8 cellular contexts compared by ENCODE assay signal in genomic region chr9:97012617-97013016, GRCh38. TPM values are rescaled to one million over a fixed set of nuclear protein-coding genes. Genes with fewer than 3 reads are reported as not detected.
DNase-seq lines count a peak whose midpoint lies in the region; ATAC-seq, FAIRE-seq and TF ChIP-seq lines count a peak whose summit lies in the region.
"Not testable (repeated sequence)": the region's sequence is repeated elsewhere in the genome, so short reads cannot be mapped to it uniquely, and the experiment has no call there.

No MANE protein-coding gene starts in this region.

- H3K9ac ChIP-seq in duodenal mucosa (ENCODE audit: low read depth in 1 of 2, low read length in 2 of 2) = not testable (repeated sequence)
- H3K9ac ChIP-seq in keratinocyte (ENCODE audit: control insufficient read depth, extremely low read depth, insufficient read depth, low read length) = peak overlapping the region; percentile 59

- DNase-seq in AG10803 (ENCODE audit: low read depth); keratinocyte (ENCODE audit: low read depth, low spot score): not testable (repeated sequence)
- peak; percentile 8 for DNase-seq in LHCN-M2 (ENCODE audit: low read depth)
- DNase-seq in activated CD4-positive, alpha-beta T cell treated with anti-CD3 and anti-CD28 coated beads for 48 hours = peak; percentile 8
- DNase-seq in renal cortical epithelial cell (ENCODE audit: low read depth) = peak; percentile 7

- not testable (repeated sequence) for H3K27ac ChIP-seq in duodenal mucosa (ENCODE audit: low read depth, low read length)
- peak overlapping the region; percentile 63 for H3K27ac ChIP-seq in keratinocyte (ENCODE audit: control insufficient read depth, insufficient read depth, low read length)

- ATAC-seq in GM19025 (IDR thresholded peaks at IDR 0.05; ENCODE audit: low read depth, unreplicated experiment) (peak; percentile 58), HG02840 (IDR thresholded peaks at IDR 0.05; ENCODE audit: low FRiP score, unreplicated experiment) (peak; percentile 60)

- peak overlapping the region; percentile 56 for H3K4me2 ChIP-seq in keratinocyte (ENCODE audit: control insufficient read depth, extremely low read depth, insufficient read depth, low read depth, low read length)

- not testable (repeated sequence) for H3K27me3 ChIP-seq in duodenal mucosa (ENCODE audit: control insufficient read depth in 1 of 2, insufficient read depth in 2 of 2, low read length in 2 of 2); keratinocyte (ENCODE audit: control insufficient read depth, extremely low read depth, insufficient read depth, low read length)

- H3K36me3 ChIP-seq in duodenal mucosa (ENCODE audit: control insufficient read depth in 1 of 2, insufficient read depth in 2 of 2, low read length in 2 of 2); keratinocyte (ENCODE audit: control insufficient read depth in 2 of 2, extremely low read depth in 1 of 2, insufficient read depth in 2 of 2, low read length in 2 of 2): not testable (repeated sequence)

- H2AFZ ChIP-seq in keratinocyte (ENCODE audit: control insufficient read depth, low read length) = not testable (repeated sequence)

- not testable (repeated sequence) for TF ChIP-seq CTCF in AG10803 (conservative IDR thresholded peaks at IDR 0.05; ENCODE audit: low read length); keratinocyte (optimal IDR thresholded peaks at IDR 0.05 in 1 of 3, IDR thresholded peaks at IDR 0.05 in 1 of 3, conservative IDR thresholded peaks at IDR 0.05 in 1 of 3; ENCODE audit: extremely low read depth in 1 of 3, insufficient read depth in 2 of 3, low read length in 3 of 3)

- not testable (repeated sequence) for H3K9me3 ChIP-seq in duodenal mucosa (ENCODE audit: control insufficient read depth in 1 of 2, low read length in 2 of 2); keratinocyte (ENCODE audit: control insufficient read depth, low read depth, low read length)

- H4K20me1 ChIP-seq in keratinocyte (ENCODE audit: control insufficient read depth, extremely low read depth, insufficient read depth, low read length) = not testable (repeated sequence)

- peak; percentile 77 for FAIRE-seq in keratinocyte (lab: Jason Lieb, UNC)

- H3K9me1 ChIP-seq in keratinocyte (ENCODE audit: control insufficient read depth, extremely low read depth, insufficient read depth, low read length) = not testable (repeated sequence)

- dilution Hi-C loops in keratinocyte (cut with MboI; ENCODE audit: extremely low pct_ligation_motif_present, low sequenced_read_pairs) = not testable (repeated sequence)

- H3K4me1 ChIP-seq in duodenal mucosa (ENCODE audit: control insufficient read depth in 1 of 2, insufficient read depth in 2 of 2, low read length in 2 of 2); keratinocyte (ENCODE audit: control insufficient read depth, extremely low read depth, insufficient read depth, low read length): not testable (repeated sequence)

- H3K4me3 ChIP-seq in AG10803 (ENCODE audit: low read length) = peak overlapping the region; percentile 61
- peak overlapping the region; percentile 49 to 68 for H3K4me3 ChIP-seq in duodenal mucosa (ENCODE audit: low read depth in 1 of 2, low read length in 2 of 2)
- H3K4me3 ChIP-seq in keratinocyte (ENCODE audit: control insufficient read depth in 2 of 3, extremely low read depth in 1 of 3, insufficient read depth in 2 of 3, low read depth in 1 of 3, low read length in 3 of 3) = peak overlapping the region; percentile 49 to 72 (median 67)

- peaks cover 32% of the 10 kb centered on the region for H3K79me2 ChIP-seq in keratinocyte (ENCODE audit: control insufficient read depth, insufficient read depth, low read length)

RNA-seq across cellular contexts. Expression of gene CTSV, which starts 26.3 kb away (rescaled TPM):
- 8.1 and 12.2 TPM in 2 replicates for total RNA-seq in LHCN-M2 (2014; rRNA removed)
- polyA plus RNA-seq in LHCN-M2 (2012) = 5.0 TPM
- 101 to 190 TPM (median 109 TPM) in 3 replicates for polyA plus RNA-seq in keratinocyte
- 601 TPM for polyA plus RNA-seq in keratinocyte (2011; ENCODE audit: low read depth)
- polyA plus RNA-seq in keratinocyte (2011; cell fraction: cytosol; rRNA removed) = 30.6 and 48.2 TPM in 2 replicates
- 200 and 342 TPM in 2 replicates for polyA plus RNA-seq in keratinocyte (2011; cell fraction: nucleus; rRNA removed)
- 91.5 and 524 TPM in 2 replicates for polyA plus RNA-seq in keratinocyte (2012; ENCODE audit: low replicate concordance)
- polyA minus RNA-seq in keratinocyte = 19.3 to 81.7 TPM (median 44.3 TPM) in 3 replicates
- polyA minus RNA-seq in keratinocyte (2011; cell fraction: cytosol; rRNA and poly(A)+ RNA removed) = 20.3 TPM
- polyA minus RNA-seq in keratinocyte (2011; cell fraction: nucleus; rRNA and poly(A)+ RNA removed) = 55.4 and 95.1 TPM in 2 replicates
- 3.5 and 9.4 TPM in 2 replicates for total RNA-seq in renal cortical epithelial cell
